ENCODE assay signal across 8 cellular contexts in genomic region chr9:128128836-128129590, GRCh38. TPM values are rescaled to one million over a fixed set of nuclear protein-coding genes. Genes with fewer than 3 reads are reported as not detected.
A peak's percentile ranks its signal among the peaks of the same experiment; 100 is the strongest.
DNase-seq lines count a peak whose midpoint lies in the region; ATAC-seq, FAIRE-seq and TF ChIP-seq lines count a peak whose summit lies in the region.

No MANE protein-coding gene starts in this region.

- no peak for DNase-seq in HFFc6
- no peak for DNase-seq in activated T-cell treated with anti-CD3 and anti-CD28 coated beads, Interleukin-2, amount 50 U/mL, for 72 hours
- DNase-seq in right cardiac atrium = peak; percentile 39 to 76 (median 63)
- DNase-seq in small intestine = no peak
- DNase-seq in stimulated activated CD4-positive, alpha-beta T cell treated with anti-CD3 and anti-CD28 coated beads, Interleukin-2, amount 100 ng/mL, for 48 hours = no peak
- DNase-seq in SHP77 treated with DMSO at 0.1 percent for 48 hours (lab: John Stamatoyannopoulos, UW) = no peak
- DNase-seq in Kasumi-1 (lab: John Stamatoyannopoulos, UW) = no peak

- no peak for TF ChIP-seq CTCF in HFFc6 (IDR thresholded peaks at IDR 0.05)

- H3K36me3 ChIP-seq in small intestine (ENCODE audit: control insufficient read depth in 2 of 2, insufficient read depth in 2 of 2, low read length in 2 of 2) = no peaks in the 10 kb centered on the region

- H3K9me3 Mint-ChIP-seq in HFFc6 = no peaks in the 10 kb centered on the region
- H3K9me3 Mint-ChIP-seq in activated T-cell treated with anti-CD3 and anti-CD28 coated beads, Interleukin-2, amount 50 U/mL, for 72 hours = no peaks in the 10 kb centered on the region

- H3K4me3 Mint-ChIP-seq in HFFc6 = peak overlapping the region; percentile 99
- peak overlapping the region; percentile 88 to 99 for H3K4me3 Mint-ChIP-seq in activated T-cell treated with anti-CD3 and anti-CD28 coated beads, Interleukin-2, amount 50 U/mL, for 72 hours

- peak overlapping the region; percentile 68 for H3K27ac ChIP-seq in right cardiac atrium (ENCODE audit: low read length)
- H3K27ac ChIP-seq in small intestine (ENCODE audit: low read depth in 1 of 2, low read length in 1 of 2) = peak overlapping the region; percentile 94 to 96

- H3K27me3 Mint-ChIP-seq in HFFc6 (ENCODE audit: insufficient read depth) = peaks cover 20% of the 10 kb centered on the region
- peaks cover 5% of the 10 kb centered on the region for H3K27me3 Mint-ChIP-seq in activated T-cell treated with anti-CD3 and anti-CD28 coated beads, Interleukin-2, amount 50 U/mL, for 72 hours (ENCODE audit: low read depth)

- H3K4me3 ChIP-seq in right cardiac atrium (ENCODE audit: low read length) (peak overlapping the region; percentile 96), small intestine (ENCODE audit: low read depth in 1 of 2, low read length in 2 of 2) (peak overlapping the region; percentile 85 to 100)

- H3K36me3 Mint-ChIP-seq in HFFc6 (ENCODE audit: low read depth) = 0 out of 2 replicates have a peak, but pooled peaks cover 4% of the 10 kb centered on the region
- H3K36me3 Mint-ChIP-seq in activated T-cell treated with anti-CD3 and anti-CD28 coated beads, Interleukin-2, amount 50 U/mL, for 72 hours (ENCODE audit: insufficient read depth in 2 of 2) = no peaks in the 10 kb centered on the region

- WGBS in right cardiac atrium = 66% methylated on average over 29 of the region's 29 CpGs
- WGBS in small intestine, 3 donors = 58 to 63% (median 60%) methylated on average over 29 of the region's 29 CpGs

- intact Hi-C loops in right cardiac atrium (cut with DNase I) = no loop called here

- H3K4me1 ChIP-seq in right cardiac atrium (ENCODE audit: control insufficient read depth, insufficient read depth, low read length) (peaks cover 6% of the 10 kb centered on the region), small intestine (ENCODE audit: control insufficient read depth in 2 of 2, insufficient read depth in 1 of 2, low read depth in 1 of 2, low read length in 1 of 2) (peaks cover 0 to 7% of the 10 kb centered on the region in 2 donors)

- no peaks in the 10 kb centered on the region for H3K27me3 ChIP-seq in right cardiac atrium (ENCODE audit: control insufficient read depth, insufficient read depth)
- no peaks in the 10 kb centered on the region for H3K27me3 ChIP-seq in small intestine (ENCODE audit: control insufficient read depth in 2 of 2, insufficient read depth in 2 of 2, low read length in 2 of 2)

- FAIRE-seq in small intestine (lab: Jason Lieb, UNC) = no peak

- peak overlapping the region; percentile 96 for H3K27ac Mint-ChIP-seq in HFFc6
- peak overlapping the region; percentile 9 for H3K27ac Mint-ChIP-seq in activated T-cell treated with anti-CD3 and anti-CD28 coated beads, Interleukin-2, amount 50 U/mL, for 72 hours

- ATAC-seq in activated T-cell treated with anti-CD3 and anti-CD28 coated beads, Interleukin-2, amount 50 U/mL, for 72 hours (replicated peaks in 1 of 2) = no peak
- peak in 1 of 2 donors; percentile 4 for ATAC-seq in right cardiac atrium
- ATAC-seq in GM19324 (IDR thresholded peaks at IDR 0.05; ENCODE audit: low FRiP score, unreplicated experiment) = no peak

- H3K4me1 Mint-ChIP-seq in HFFc6 (ENCODE audit: low read depth) = peaks cover 28% of the 10 kb centered on the region
- H3K4me1 Mint-ChIP-seq in activated T-cell treated with anti-CD3 and anti-CD28 coated beads, Interleukin-2, amount 50 U/mL, for 72 hours (ENCODE audit: low read depth) = peaks cover 32% of the 10 kb centered on the region

- no peaks in the 10 kb centered on the region for H3K9me3 ChIP-seq in right cardiac atrium (ENCODE audit: control insufficient read depth, low read length)
- H3K9me3 ChIP-seq in small intestine (ENCODE audit: control insufficient read depth, low read depth) = no peaks in the 10 kb centered on the region

RNA-seq across cellular contexts. Expression of gene PTGES2, which starts 1.5 kb away (rescaled TPM):
- total RNA-seq in HFFc6 (2021; fragmentation: NEBNext Ultra II Directional; extraction: Animal tissue kit (Norgen Biotek cat#: 25700)) = 10 to 100 TPM; 68.5 to 82.8 (median 70.6) TPM
- total RNA-seq in activated T-cell treated with anti-CD3 and anti-CD28 coated beads, Interleukin-2, amount 50 U/mL, for 72 hours = 10 to 100 TPM; 23.5 to 27.5 TPM
- 100 to 1,000 TPM; 122 to 128 (median 126) TPM for total RNA-seq in right cardiac atrium
- 162 TPM for polyA plus RNA-seq in right cardiac atrium
- 10 to 100 TPM; 68.2 to 99.7 (median 83.8) TPM for polyA plus RNA-seq in small intestine

RNA-seq across cellular contexts. Expression of gene LCN2, which starts 20.2 kb away (rescaled TPM):
- not detected for total RNA-seq in HFFc6 (2021; fragmentation: NEBNext Ultra II Directional; extraction: Animal tissue kit (Norgen Biotek cat#: 25700))
- total RNA-seq in activated T-cell treated with anti-CD3 and anti-CD28 coated beads, Interleukin-2, amount 50 U/mL, for 72 hours = not detected
- not detected for total RNA-seq in right cardiac atrium
- polyA plus RNA-seq in right cardiac atrium (0.16 TPM), small intestine (100 to 1,000 TPM in 1 of 3 donors, 1 to 10 TPM in 2; 1.6 to 582 (median 5.4) TPM)

RNA-seq across cellular contexts. Expression of gene BBLN, which starts 31.1 kb away (rescaled TPM):
- 10 to 100 TPM; 45.7 to 63.2 (median 50.5) TPM for total RNA-seq in HFFc6 (2021; fragmentation: NEBNext Ultra II Directional; extraction: Animal tissue kit (Norgen Biotek cat#: 25700))
- 10 to 100 TPM; 72.9 to 81.4 TPM for total RNA-seq in activated T-cell treated with anti-CD3 and anti-CD28 coated beads, Interleukin-2, amount 50 U/mL, for 72 hours
- 10 to 100 TPM; 41.6 to 58.0 (median 49.1) TPM for total RNA-seq in right cardiac atrium
- polyA plus RNA-seq in right cardiac atrium (138 TPM), small intestine (100 to 1,000 TPM in 1 of 3 donors, 10 to 100 TPM in 2; 45.4 to 111 (median 83.8) TPM)

Comparison
In these comparisons a context has a peak if more than half of its experiments do, and no peak if none do; other contexts are left out.
1. DNase-seq: peak in right cardiac atrium (3 of 3); none in HFFc6 (single experiment), activated T-cell treated with anti-CD3 and anti-CD28 coated beads, Interleukin-2, amount 50 U/mL, for 72 hours (0 of 2), small intestine (single experiment), stimulated activated CD4-positive, alpha-beta T cell treated with anti-CD3 and anti-CD28 coated beads, Interleukin-2, amount 100 ng/mL, for 48 hours (0 of 2), SHP77 treated with DMSO at 0.1 percent for 48 hours (single experiment) and Kasumi-1 (0 of 2).